ENCODE assay signal across 28 cellular contexts in genomic region chr10:75287697-75288096, GRCh38.
"Had no signal": no experiment of that assay in that cellular context is flagged by ENCODE, and none has a peak within 500 bp of the region (broad histone marks: within the 10 kb centered on the region; RNA-seq: fewer than 3 reads in every experiment).

No MANE protein-coding gene starts in this region.

- H3K9me3 Mint-ChIP-seq: T-helper 2 cell treated with Interferon-gamma antibody and Interleukin-4, amounts not matched to agents 5 μg/mL and 100 μg/mL, for 36 hours had no signal

- DNase-seq: activated CD4-positive, alpha-beta T cell treated with anti-CD3 and anti-CD28 coated beads for 48 hours; activated CD4-positive, alpha-beta T cell treated with anti-CD3 and anti-CD28 coated beads, Interleukin-2, amount 50 U/mL, for 4 hours; activated CD4-positive, CD25-positive, alpha-beta regulatory T cell treated with anti-CD3 and anti-CD28 coated beads, Interleukin-2, amount 50 U/mL, for 72 hours; activated CD8-positive, alpha-beta memory T cell treated with anti-CD3 and anti-CD28 coated beads, Interleukin-2, amount 10 ng/mL, durations not matched to agents 7 days and 5 days; activated CD8-positive, alpha-beta T cell treated with anti-CD3 and anti-CD28 coated beads, Interleukin-2, amount 10 ng/mL, durations not matched to agents 7 days and 5 days; activated gamma-delta T cell; activated naive CD4-positive, alpha-beta T cell treated with anti-CD3 and anti-CD28 coated beads for 36 hours; activated T-cell treated with anti-CD3 and anti-CD28 coated beads, Interleukin-2, amount 50 U/mL, for 48 hours; amygdala; NCI-H1092; NCI-H1417; NCI-H1694; NCI-H2029; NCI-H510A treated with DMSO at 0.1 percent for 48 hours; NCI-H69; NK-92 treated with Interleukin-12 subunit alpha and Interleukin-12 subunit beta, amount 100 ng/mL, for 24 hours; OCI-M1; SHP77; SW 1271 had no signal

- H3K36me3 ChIP-seq: SJSA1 had no signal

- ATAC-seq: activated CD8-positive, alpha-beta memory T cell treated with anti-CD3 and anti-CD28 coated beads, Interleukin-2, amount 10 ng/mL, durations not matched to agents 7 days and 5 days; activated CD8-positive, alpha-beta T cell treated with anti-CD3 and anti-CD28 coated beads, Interleukin-2, amount 10 ng/mL, durations not matched to agents 7 days and 5 days; activated T-helper 17 cell treated with anti-CD3 and anti-CD28 coated beads, Interleukin-2, amount 50 U/mL, for 72 hours; Panc1; SK-N-SH treated with all-trans-retinoic acid at 6 μM for 48 hours had no signal

- H3K4me1 Mint-ChIP-seq: activated CD8-positive, alpha-beta memory T cell treated with anti-CD3 and anti-CD28 coated beads, Interleukin-2, amount 10 ng/mL, durations not matched to agents 7 days and 5 days; activated T-helper 17 cell treated with anti-CD3 and anti-CD28 coated beads, Interleukin-2, amount 50 U/mL, for 72 hours had no signal

- H3K27ac Mint-ChIP-seq: activated CD8-positive, alpha-beta memory T cell treated with anti-CD3 and anti-CD28 coated beads, Interleukin-2, amount 10 ng/mL, durations not matched to agents 7 days and 5 days; activated CD8-positive, alpha-beta T cell treated with anti-CD3 and anti-CD28 coated beads, Interleukin-2, amount 10 ng/mL, durations not matched to agents 7 days and 5 days; activated naive CD4-positive, alpha-beta T cell treated with anti-CD3 and anti-CD28 coated beads for 36 hours; activated naive CD8-positive, alpha-beta T cell; activated T-helper 17 cell treated with anti-CD3 and anti-CD28 coated beads, Interleukin-2, amount 50 U/mL, for 72 hours; T-helper 2 cell treated with Interferon-gamma antibody and Interleukin-4, amounts not matched to agents 5 μg/mL and 100 μg/mL, for 36 hours had no signal

- H3K4me3 Mint-ChIP-seq: activated CD8-positive, alpha-beta memory T cell treated with anti-CD3 and anti-CD28 coated beads, Interleukin-2, amount 10 ng/mL, durations not matched to agents 7 days and 5 days; activated CD8-positive, alpha-beta T cell treated with anti-CD3 and anti-CD28 coated beads, Interleukin-2, amount 10 ng/mL, durations not matched to agents 7 days and 5 days; activated naive CD4-positive, alpha-beta T cell treated with anti-CD3 and anti-CD28 coated beads for 36 hours; activated naive CD8-positive, alpha-beta T cell; activated T-helper 17 cell treated with anti-CD3 and anti-CD28 coated beads, Interleukin-2, amount 50 U/mL, for 72 hours; brain; T-helper 2 cell treated with Interferon-gamma antibody and Interleukin-4, amounts not matched to agents 5 μg/mL and 100 μg/mL, for 36 hours had no signal

- H3K4me3 ChIP-seq: SJSA1 had no signal

- H3K9me3 ChIP-seq: SJSA1 had no signal

- H3K4me1 ChIP-seq: SJSA1 had no signal

- H3K27ac ChIP-seq: KMS-11, RWPE1, SJSA1 had no signal

- H3K36me3 Mint-ChIP-seq: activated CD8-positive, alpha-beta memory T cell treated with anti-CD3 and anti-CD28 coated beads, Interleukin-2, amount 10 ng/mL, durations not matched to agents 7 days and 5 days; activated naive CD8-positive, alpha-beta T cell; brain had no signal
